Comparison of ENCODE assay signal across 21 cellular contexts in genomic region chr5:124480964-124481363, GRCh38.
"Had no signal": no experiment of that assay in that cellular context is flagged by ENCODE, and none has a peak within 500 bp of the region (broad histone marks: within the 10 kb centered on the region; RNA-seq: fewer than 3 reads in every experiment).

No MANE protein-coding gene starts in this region.

- ATAC-seq: foreskin keratinocyte; gastroesophageal sphincter; mucosa of descending colon; natural killer cell treated with Interleukin-12 subunit alpha and Interleukin-12 subunit beta and Interleukin-15 and Interleukin-18, amount 100 ng/mL, for 72 hours; stimulated activated memory B cell treated with anti-CD40 and anti-IgM and Interleukin-4, amounts not matched to agents 10 μg/mL and 1 μg/mL and 100 μg/mL, for 72 hours; stimulated activated naive CD8-positive, alpha-beta T cell treated with anti-CD3 and anti-CD28 coated beads, Interleukin-15, Interleukin-2, amounts not matched to agents 100 U/mL and 50 U/mL, for 24 hours had no signal

- DNase-seq: colonic mucosa; dermis blood vessel endothelial cell; effector memory CD4-positive, alpha-beta T cell; foreskin keratinocyte; heart left ventricle; mesenchymal stem cell; mucosa of descending colon; naive B cell; spleen; stimulated activated CD4-positive, alpha-beta T cell treated with anti-CD3 and anti-CD28 coated beads, Interleukin-4, amount 100 ng/mL, for 4 hours; stimulated activated naive CD8-positive, alpha-beta T cell treated with anti-CD3 and anti-CD28 coated beads, Interleukin-15, Interleukin-2, amounts not matched to agents 100 U/mL and 50 U/mL, for 24 hours; substantia nigra; testis; tibial artery had no signal

- H3K4me1 ChIP-seq: colonic mucosa, foreskin keratinocyte, parathyroid adenoma, spleen, testis, tibial artery had no signal

- H3K4me2 ChIP-seq: hepatocyte had no signal

- H2AFZ ChIP-seq: hepatocyte, parathyroid adenoma had no signal

- H3K9me3 ChIP-seq: colonic mucosa, esophagus muscularis mucosa, gastroesophageal sphincter, heart left ventricle, mucosa of descending colon, spleen, testis, tibial artery had no signal

- H3K27ac ChIP-seq: colonic mucosa, esophagus muscularis mucosa, foreskin keratinocyte, gastroesophageal sphincter, hepatocyte, parathyroid adenoma, skin epidermis, testis, tibial artery had no signal

- H3K27me3 ChIP-seq: colonic mucosa, esophagus muscularis mucosa, foreskin keratinocyte, gastroesophageal sphincter, heart left ventricle, hepatocyte, spleen, testis, tibial artery had no signal

- H3K4me3 ChIP-seq: colonic mucosa, esophagus muscularis mucosa, gastroesophageal sphincter, heart left ventricle, hepatocyte, mucosa of descending colon, skin epidermis, spleen, testis, tibial artery had no signal

- H3K36me3 ChIP-seq: colonic mucosa, esophagus muscularis mucosa, gastroesophageal sphincter, heart left ventricle, spleen, tibial artery had no signal

- H3K9ac ChIP-seq: parathyroid adenoma had no signal
